In genomic region chr16:48813485-48813884, GRCh38 we compare ENCODE assay signal across 6 cellular contexts.
"Had no signal": no experiment of that assay in that cellular context is flagged by ENCODE, and none has a peak within 500 bp of the region (broad histone marks: within the 10 kb centered on the region; RNA-seq: fewer than 3 reads in every experiment).

No MANE protein-coding gene starts in this region.

- H3K27ac ChIP-seq: HL-60 had no signal

- H3K4me3 ChIP-seq: K562 had no signal

- H3K4me3 Mint-ChIP-seq: IgD-negative memory B cell had no signal

- H3K36me3 Mint-ChIP-seq: IgD-negative memory B cell had no signal

- DNase-seq: IMR-90, KBM-7 had no signal

- ATAC-seq: HepG2, K562 had no signal

- H3K27ac Mint-ChIP-seq: IgD-negative memory B cell had no signal
